Comparison of ENCODE assay signal across 22 cellular contexts in genomic region chr16:52597073-52597771, GRCh38. TPM values are rescaled to one million over a fixed set of nuclear protein-coding genes. Genes with fewer than 3 reads are reported as not detected.
"Had no signal": no experiment of that assay in that cellular context is flagged by ENCODE, and none has a peak within 500 bp of the region (broad histone marks: within the 10 kb centered on the region; RNA-seq: fewer than 3 reads in every experiment).

No MANE protein-coding gene starts in this region.

- H3K9me3 ChIP-seq: left lung, neutrophil, right atrium auricular region, transverse colon had no signal

- DNase-seq: activated CD4-positive, alpha-beta T cell treated with anti-CD3 and anti-CD28 coated beads for 1 hour; activated CD4-positive, alpha-beta T cell treated with anti-CD3 and anti-CD28 coated beads, Interleukin-2, amount 50 U/mL, for 4 hours; activated naive CD4-positive, alpha-beta T cell; activated naive CD8-positive, alpha-beta T cell treated with anti-CD3 and anti-CD28 coated beads, Interleukin-2, amount 10 ng/mL, durations not matched to agents 7 days and 5 days; activated T-cell treated with anti-CD3 and anti-CD28 coated beads for 4 hours; dermis blood vessel endothelial cell; effector memory CD8-positive, alpha-beta T cell; head of caudate nucleus; islet precursor cell; left lung; naive thymus-derived CD8-positive, alpha-beta T cell; stimulated activated CD4-positive, alpha-beta T cell treated with anti-CD3 and anti-CD28 coated beads, Interleukin-4, amount 100 ng/mL, for 4 hours; stimulated activated CD8-positive, alpha-beta memory T cell treated with anti-CD3 and anti-CD28 coated beads, Interleukin-4, amount 100 ng/mL, for 48 hours; stimulated activated naive CD4-positive, alpha-beta T cell treated with Interleukin-2 at 50 U/mL for 16 hours had no signal

- H3K36me3 Mint-ChIP-seq: activated naive CD8-positive, alpha-beta T cell treated with anti-CD3 and anti-CD28 coated beads, Interleukin-2, amount 10 ng/mL, durations not matched to agents 7 days and 5 days; naive thymus-derived CD8-positive, alpha-beta T cell had no signal

- H3K4me3 ChIP-seq: left lung, right atrium auricular region, smooth muscle cell, transverse colon had no signal

- H3K4me3 Mint-ChIP-seq: activated naive CD8-positive, alpha-beta T cell treated with anti-CD3 and anti-CD28 coated beads, Interleukin-2, amount 10 ng/mL, durations not matched to agents 7 days and 5 days; effector memory CD8-positive, alpha-beta T cell; naive thymus-derived CD8-positive, alpha-beta T cell had no signal

- H3K4me2 ChIP-seq: smooth muscle cell had no signal

- H3K4me1 ChIP-seq: left lung, right atrium auricular region had no signal

- H3K4me1 Mint-ChIP-seq: activated naive CD8-positive, alpha-beta T cell treated with anti-CD3 and anti-CD28 coated beads, Interleukin-2, amount 10 ng/mL, durations not matched to agents 7 days and 5 days had no signal

- H3K27me3 Mint-ChIP-seq: effector memory CD8-positive, alpha-beta T cell had no signal

- H3K27me3 ChIP-seq: left lung, neutrophil, right atrium auricular region, transverse colon had no signal

- H3K36me3 ChIP-seq: left lung, neutrophil, right atrium auricular region, transverse colon had no signal

- H3K27ac Mint-ChIP-seq: activated naive CD8-positive, alpha-beta T cell treated with anti-CD3 and anti-CD28 coated beads, Interleukin-2, amount 10 ng/mL, durations not matched to agents 7 days and 5 days; effector memory CD8-positive, alpha-beta T cell; naive thymus-derived CD8-positive, alpha-beta T cell had no signal

- H3K9me3 Mint-ChIP-seq: activated naive CD8-positive, alpha-beta T cell treated with anti-CD3 and anti-CD28 coated beads, Interleukin-2, amount 10 ng/mL, durations not matched to agents 7 days and 5 days; effector memory CD8-positive, alpha-beta T cell had no signal

- ATAC-seq: effector memory CD8-positive, alpha-beta T cell; left lung; naive thymus-derived CD8-positive, alpha-beta T cell had no signal

- H3K27ac ChIP-seq: epithelial cell of prostate, left lung, neutrophil, right atrium auricular region had no signal

RNA-seq across cellular contexts. Expression of gene TOX3, which starts 50.3 kb away (rescaled TPM):
- total RNA-seq: activated naive CD8-positive, alpha-beta T cell treated with anti-CD3 and anti-CD28 coated beads, Interleukin-2, amount 10 ng/mL, durations not matched to agents 7 days and 5 days; fibroblast of lung; mononuclear cell; naive thymus-derived CD8-positive, alpha-beta T cell; right atrium auricular region; T-helper 1 cell treated with Interleukin-12 subunit alpha and Interleukin-12 subunit beta and Interleukin-4 antibody, amounts not matched to agents 30 ng/mL and 1 ng/mL, for 36 hours had no signal
- polyA plus RNA-seq: fibroblast of lung; naive thymus-derived CD8-positive, alpha-beta T cell had no signal
